ENCODE assay signal across 9 cellular contexts in the genomic region with DNA sequence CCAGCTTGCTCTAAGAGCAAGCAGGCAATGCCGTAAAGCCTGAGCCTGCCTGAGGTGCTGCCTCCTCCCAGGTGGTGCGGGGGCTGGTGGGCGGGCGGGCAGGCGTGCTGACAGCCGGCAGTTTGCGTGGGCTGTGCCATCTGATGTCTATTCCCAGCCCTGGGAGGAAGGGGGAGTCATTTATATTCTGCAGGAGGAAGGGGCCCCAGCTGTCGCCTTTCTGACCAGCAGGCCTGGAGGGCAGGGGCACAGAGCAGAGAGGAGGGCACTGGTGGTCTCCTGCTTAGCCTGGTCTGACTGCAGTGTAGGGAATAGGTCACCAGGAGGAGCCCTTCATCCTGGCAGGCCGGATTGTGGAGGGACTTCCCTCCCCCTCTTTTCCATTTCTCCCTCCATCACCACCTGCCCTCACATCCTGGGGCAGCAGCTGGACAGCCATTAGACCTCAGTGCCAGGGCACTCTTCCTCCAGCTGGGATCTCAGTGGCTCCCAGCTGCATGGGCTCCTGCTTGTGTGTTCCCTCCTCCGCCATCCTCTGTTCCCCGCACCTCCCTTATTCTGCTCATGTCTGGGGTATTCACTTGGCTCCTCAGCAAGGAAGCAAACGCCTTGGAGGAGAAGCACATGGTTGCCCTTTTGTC. TPM values are rescaled to one million over a fixed set of nuclear protein-coding genes. Genes with fewer than 3 reads are reported as not detected.
DNase-seq lines count a peak whose midpoint lies in the region; ATAC-seq and TF ChIP-seq lines count a peak whose summit lies in the region.
"Had no signal": no experiment of that assay in that cellular context is flagged by ENCODE, and none has a peak within 500 bp of the region (broad histone marks: within the 10 kb centered on the region; RNA-seq: fewer than 3 reads in every experiment).

No MANE protein-coding gene starts in this region.

- DNase-seq in ELR (ENCODE audit: low read depth) (peak; percentile 68), NCI-H1105 treated with DMSO at 0.1 percent for 48 hours (lab: John Stamatoyannopoulos, UW) (peak; percentile 40), glutamatergic neuron (peak; percentile 91), SKM-1 treated with dmso at 0.1 percent for 144 hours (lab: John Stamatoyannopoulos, UW; ENCODE audit: unreplicated experiment) (no peak), middle frontal gyrus (ENCODE audit: extremely low spot score, low spot score) (no peak)
- DNase-seq in activated T-cell treated with anti-CD3 and anti-CD28 coated beads, Interleukin-2, amount 50 U/mL, for 1 hour: peak; percentile 43

- peak overlapping the region; percentile 52 for H3K4me3 Mint-ChIP-seq in glutamatergic neuron (ENCODE audit: unreplicated experiment)
- H3K4me3 Mint-ChIP-seq in stimulated activated naive CD8-positive, alpha-beta T cell treated with anti-CD3 and anti-CD28 coated beads, Interleukin-15, Interleukin-2, amounts not matched to agents 100 ng/mL and 50 ng/mL, for 24 hours: peak overlapping the region; percentile 13

- H3K9me3 Mint-ChIP-seq in glutamatergic neuron (ENCODE audit: unreplicated experiment): peaks cover 9% of the 10 kb centered on the region
- H3K9me3 Mint-ChIP-seq in stimulated activated naive CD8-positive, alpha-beta T cell treated with anti-CD3 and anti-CD28 coated beads, Interleukin-15, Interleukin-2, amounts not matched to agents 100 ng/mL and 50 ng/mL, for 24 hours: no peaks in the 10 kb centered on the region

- peaks cover 12% of the 10 kb centered on the region for H3K27me3 Mint-ChIP-seq in glutamatergic neuron (ENCODE audit: unreplicated experiment)
- H3K27me3 Mint-ChIP-seq in stimulated activated naive CD8-positive, alpha-beta T cell treated with anti-CD3 and anti-CD28 coated beads, Interleukin-15, Interleukin-2, amounts not matched to agents 100 ng/mL and 50 ng/mL, for 24 hours: no peaks in the 10 kb centered on the region

- no peak for TF ChIP-seq POLR2A in GM18505 (IDR thresholded peaks at IDR 0.05; ENCODE audit: borderline replicate concordance, extremely low read depth, insufficient read depth, insufficient read length)

- TF ChIP-seq CTCF in glutamatergic neuron (IDR thresholded peaks at IDR 0.05; ENCODE audit: partially characterized antibody, unreplicated experiment): peak; percentile 81

- ATAC-seq in GM18505 (IDR thresholded peaks at IDR 0.05; ENCODE audit: unreplicated experiment): no peak

- peaks cover 7% of the 10 kb centered on the region for H3K36me3 Mint-ChIP-seq in glutamatergic neuron (ENCODE audit: unreplicated experiment)
- H3K36me3 Mint-ChIP-seq in stimulated activated naive CD8-positive, alpha-beta T cell treated with anti-CD3 and anti-CD28 coated beads, Interleukin-15, Interleukin-2, amounts not matched to agents 100 ng/mL and 50 ng/mL, for 24 hours (ENCODE audit: low read depth): peaks cover 14% of the 10 kb centered on the region

- H3K4me1 Mint-ChIP-seq in glutamatergic neuron (ENCODE audit: low read depth, unreplicated experiment): peaks cover 55% of the 10 kb centered on the region
- peaks cover 88% of the 10 kb centered on the region for H3K4me1 Mint-ChIP-seq in stimulated activated naive CD8-positive, alpha-beta T cell treated with anti-CD3 and anti-CD28 coated beads, Interleukin-15, Interleukin-2, amounts not matched to agents 100 ng/mL and 50 ng/mL, for 24 hours (ENCODE audit: low read depth)

- peak overlapping the region; percentile 88 for H3K27ac Mint-ChIP-seq in glutamatergic neuron (ENCODE audit: unreplicated experiment)
- peak overlapping the region; percentile 38 for H3K27ac Mint-ChIP-seq in stimulated activated naive CD8-positive, alpha-beta T cell treated with anti-CD3 and anti-CD28 coated beads, Interleukin-15, Interleukin-2, amounts not matched to agents 100 ng/mL and 50 ng/mL, for 24 hours

RNA-seq across cellular contexts. Expression of a gene that starts 4.4 kb away (rescaled TPM):
- total RNA-seq in glutamatergic neuron (ENCODE audit: unreplicated experiment): 23.9 TPM

RNA-seq across cellular contexts. Expression of a gene that starts 11.2 kb away (rescaled TPM):
- total RNA-seq in glutamatergic neuron (ENCODE audit: unreplicated experiment): 8.0 TPM

RNA-seq across cellular contexts. Expression of a gene that starts 14.6 kb away (rescaled TPM):
- 54.9 TPM for total RNA-seq in glutamatergic neuron (ENCODE audit: unreplicated experiment)

RNA-seq across cellular contexts. Expression of a gene that starts 31.9 kb away (rescaled TPM):
- 0.42 TPM for total RNA-seq in glutamatergic neuron (ENCODE audit: unreplicated experiment)
- total RNA-seq: pulmonary artery endothelial cell had no signal

RNA-seq across cellular contexts. Expression of a gene that starts 41.4 kb away (rescaled TPM):
- 0.76 TPM for total RNA-seq in glutamatergic neuron (ENCODE audit: unreplicated experiment)

Comparison
In these comparisons a context has a peak if more than half of its experiments do, and no peak if none do; other contexts are left out.
1. DNase-seq: peak in ELR (single experiment), NCI-H1105 treated with DMSO at 0.1 percent for 48 hours (single experiment), activated T-cell treated with anti-CD3 and anti-CD28 coated beads, Interleukin-2, amount 50 U/mL, for 1 hour (single experiment) and glutamatergic neuron (single experiment); none in SKM-1 treated with dmso at 0.1 percent for 144 hours (single experiment) and middle frontal gyrus (single experiment).